Comparison of ENCODE assay signal across 36 cellular contexts in genomic region chr20:35579196-35579595, GRCh38. TPM values are rescaled to one million over a fixed set of nuclear protein-coding genes. Genes with fewer than 3 reads are reported as not detected.
"Had no signal": no experiment of that assay in that cellular context is flagged by ENCODE, and none has a peak within 500 bp of the region (broad histone marks: within the 10 kb centered on the region; RNA-seq: fewer than 3 reads in every experiment).

No MANE protein-coding gene starts in this region.

- H3K4me1 Mint-ChIP-seq: naive thymus-derived CD4-positive, alpha-beta T cell; natural killer cell; nephron; neural progenitor cell; stimulated activated memory B cell treated with anti-CD40 and anti-IgM and Interleukin-4, amounts not matched to agents 10 μg/mL and 1 μg/mL and 100 μg/mL, for 72 hours; stimulated activated naive CD8-positive, alpha-beta T cell treated with anti-CD3 and anti-CD28 coated beads, Interleukin-15, amount 100 ng/mL, for 72 hours had no signal

- H3K27me3 ChIP-seq: neural progenitor cell, pancreas, spleen, suprapubic skin, testis, transverse colon, vagina had no signal

- H3K4me3 ChIP-seq: neural progenitor cell, pancreas, prostate gland, skin epidermis, smooth muscle cell, spleen, suprapubic skin, testis, tibial artery, transverse colon, vagina had no signal

- FAIRE-seq: pancreas, urothelium cell line had no signal

- H3K27ac Mint-ChIP-seq: naive thymus-derived CD4-positive, alpha-beta T cell; natural killer cell; nephron; neural progenitor cell; stimulated activated memory B cell treated with anti-CD40 and anti-IgM and Interleukin-4, amounts not matched to agents 10 μg/mL and 1 μg/mL and 100 μg/mL, for 72 hours; type B pancreatic cell had no signal

- H3K9me3 ChIP-seq: pancreas, prostate gland, suprapubic skin, testis, tibial artery, transverse colon, vagina had no signal

- H3K9ac ChIP-seq: neural progenitor cell had no signal

- H3K36me3 Mint-ChIP-seq: neural progenitor cell, type B pancreatic cell had no signal

- H3K4me2 ChIP-seq: neural progenitor cell, smooth muscle cell had no signal

- H2AFZ ChIP-seq: neural progenitor cell had no signal

- H3K4me1 ChIP-seq: neural progenitor cell, pancreas, prostate gland, spleen, testis, tibial artery, vagina had no signal

- H3K9me3 Mint-ChIP-seq: neural progenitor cell had no signal

- H3K4me3 Mint-ChIP-seq: naive thymus-derived CD4-positive, alpha-beta T cell; natural killer cell; nephron; neural progenitor cell; stimulated activated memory B cell treated with anti-CD40 and anti-IgM and Interleukin-4, amounts not matched to agents 10 μg/mL and 1 μg/mL and 100 μg/mL, for 72 hours; stimulated activated naive CD8-positive, alpha-beta T cell treated with anti-CD3 and anti-CD28 coated beads, Interleukin-15, amount 100 ng/mL, for 72 hours; type B pancreatic cell had no signal

- H3K36me3 ChIP-seq: neural progenitor cell, pancreas, prostate gland, spleen, suprapubic skin, tibial artery, transverse colon, vagina had no signal

- H3K27ac ChIP-seq: neural progenitor cell, pancreas, prostate gland, skin epidermis, spleen, suprapubic skin, testis, tibial artery, transverse colon, vagina had no signal

- DNase-seq: naive thymus-derived CD4-positive, alpha-beta T cell; natural killer cell; occipital lobe; retina; right cardiac atrium; spleen; stimulated activated CD4-positive, alpha-beta T cell treated with anti-CD3 and anti-CD28 coated beads, Interleukin-12 subunit alpha, Interleukin-12 subunit beta, amount 100 ng/mL, for 4 hours; stimulated activated CD4-positive, alpha-beta T cell treated with anti-CD3 and anti-CD28 coated beads, Interleukin-1b, Interleukin-23, amount 100 ng/mL, for 48 hours; stimulated activated CD4-positive, alpha-beta T cell treated with anti-CD3 and anti-CD28 coated beads, Interleukin-4, amount 100 ng/mL, for 1 hour; stimulated activated CD4-positive, alpha-beta T cell treated with anti-CD3 and anti-CD28 coated beads, Interleukin-4, amount 100 ng/mL, for 4 hours; stimulated activated CD8-positive, alpha-beta memory T cell treated with anti-CD3 and anti-CD28 coated beads, Interleukin-4, amount 100 ng/mL, for 48 hours; stimulated activated naive CD4-positive, alpha-beta T cell; stimulated activated naive CD8-positive, alpha-beta T cell treated with anti-CD3 and anti-CD28 coated beads, Interleukin-15, amount 100 ng/mL, for 72 hours; stimulated activated naive CD8-positive, alpha-beta T cell treated with anti-CD3 and anti-CD28 coated beads, Interleukin-15, Interleukin-2, amounts not matched to agents 100 U/mL and 50 U/mL, for 24 hours; substantia nigra; testis; tibial artery; transverse colon had no signal

- H3K27me3 Mint-ChIP-seq: stimulated activated naive CD8-positive, alpha-beta T cell treated with anti-CD3 and anti-CD28 coated beads, Interleukin-15, amount 100 ng/mL, for 72 hours; type B pancreatic cell had no signal

- ATAC-seq: naive thymus-derived CD4-positive, alpha-beta T cell; natural killer cell; pancreas; right cardiac atrium; sciatic nerve; stimulated activated memory B cell treated with anti-CD40 and anti-IgM and Interleukin-4, amounts not matched to agents 10 μg/mL and 1 μg/mL and 100 μg/mL, for 72 hours; stimulated activated naive CD8-positive, alpha-beta T cell treated with anti-CD3 and anti-CD28 coated beads, Interleukin-15, amount 100 ng/mL, for 72 hours; stimulated activated naive CD8-positive, alpha-beta T cell treated with anti-CD3 and anti-CD28 coated beads, Interleukin-15, Interleukin-2, amounts not matched to agents 100 U/mL and 50 U/mL, for 24 hours had no signal

RNA-seq across cellular contexts. Expression of gene SPAG4, which starts 36.4 kb away (rescaled TPM):
- polyA plus RNA-seq: naive thymus-derived CD4-positive, alpha-beta T cell had no signal

RNA-seq across cellular contexts. Expression of gene C20orf173, which starts 49.7 kb away (rescaled TPM):
- total RNA-seq: naive thymus-derived CD4-positive, alpha-beta T cell; natural killer cell; occipital lobe; osteoblast; pancreas; posterior vena cava; prostate gland; pulmonary artery endothelial cell; right cardiac atrium; sciatic nerve; smooth muscle cell; spleen; suprapubic skin; transverse colon; ureter; vagina had no signal
- polyA plus RNA-seq: naive thymus-derived CD4-positive, alpha-beta T cell; neural cell; pancreas; right cardiac atrium; smooth muscle cell; spleen; thymus had no signal
